Comparison of ENCODE assay signal across 1 cellular context in the genomic region with DNA sequence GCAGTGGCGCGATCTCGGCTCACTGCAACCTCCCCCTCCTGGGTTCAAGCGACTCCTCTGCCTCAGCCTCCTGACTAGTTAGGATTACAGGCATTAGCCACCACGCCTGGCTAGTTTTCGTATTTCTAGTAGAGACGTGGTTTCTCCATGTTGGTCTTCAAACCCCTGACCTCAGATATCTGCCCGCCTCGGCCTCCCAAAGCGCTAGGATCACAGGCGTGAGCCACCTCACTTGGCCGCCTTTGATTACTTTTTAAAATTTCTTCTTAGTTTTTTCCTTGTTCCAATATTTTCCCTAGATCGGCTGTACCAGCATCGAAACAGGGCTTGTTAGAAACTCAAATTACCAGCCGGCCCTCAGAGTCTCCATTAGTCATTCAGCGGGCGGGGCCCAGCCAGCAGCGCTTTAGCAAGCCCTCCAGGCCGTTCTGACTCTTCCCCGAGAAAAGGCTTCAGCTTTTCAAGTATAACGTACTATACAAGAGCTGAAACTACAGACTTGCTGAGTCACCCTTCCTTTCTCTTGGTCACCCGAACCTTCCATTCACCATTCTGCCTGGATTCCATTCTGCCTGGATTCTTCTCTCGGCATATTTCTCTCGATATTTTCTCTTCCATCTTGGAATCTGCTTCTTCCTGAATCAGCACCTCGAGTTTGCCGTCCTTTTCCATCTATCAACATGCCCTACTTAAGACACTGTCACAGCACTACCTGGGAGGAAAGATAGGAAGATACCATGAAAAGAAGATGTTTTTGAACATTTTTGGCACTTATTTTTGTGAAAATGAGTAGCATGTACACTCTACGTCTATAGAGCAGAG.
TF ChIP-seq lines count a peak whose summit lies in the region.

No MANE protein-coding gene starts in this region.

TF ChIP-seq in K562, 482 proteins besides CTCF, POLR2A, EP300 and RAD21 (continued from another document):
- TF ChIP-seq CBFA2T3 (IDR thresholded peaks at IDR 0.05) (peak; percentile 35; the same call in 1 of the 2 replicates), MNT (conservative IDR thresholded peaks at IDR 0.05) (peak; percentile 33; a peak in 1 of 4 replicates), MEF2D (tag; conservative IDR thresholded peaks at IDR 0.05; ENCODE audit: low read depth) (peak; percentile 68; the same call in 1 of the 2 replicates), FOSL1 (tag; conservative IDR thresholded peaks at IDR 0.05) (peak; percentile 87), NRF1 (conservative IDR thresholded peaks at IDR 0.05 in 1 of 2, IDR thresholded peaks at IDR 0.05 in 1 of 2) (no peak), NBN (IDR thresholded peaks at IDR 0.05; ENCODE audit: low read depth) (peak; percentile 68; the same call in 1 of the 2 replicates), HIVEP1 (CRISPR knock-in tag; IDR thresholded peaks at IDR 0.05) (no peak), TAL1 (IDR thresholded peaks at IDR 0.05) (0 out of 2 replicates have a peak, but pooled peaks have one; percentile 2), ZNF445 (CRISPR knock-in tag; IDR thresholded peaks at IDR 0.05; ENCODE audit: low read depth) (no peak), IRF9 (tag; IDR thresholded peaks at IDR 0.05) (peak; percentile 40; the same call in 1 of the 2 replicates), CHCHD3 (CRISPR knock-in tag; IDR thresholded peaks at IDR 0.05) (no peak), ZNF764 (CRISPR knock-in tag; IDR thresholded peaks at IDR 0.05; ENCODE audit: low read depth) (no peak), ZNF263 (CRISPR knock-in tag; IDR thresholded peaks at IDR 0.05; ENCODE audit: borderline replicate concordance) (0 out of 2 replicates have a peak, but pooled peaks have one; percentile 16), CXXC5 (CRISPR knock-in tag; IDR thresholded peaks at IDR 0.05) (peak; percentile 27; the same call in 1 of the 2 replicates), POLR2H (tag; IDR thresholded peaks at IDR 0.05; ENCODE audit: low read depth) (peak; percentile 82), BCOR (IDR thresholded peaks at IDR 0.05) (peak; percentile 12), HDAC1 (IDR thresholded peaks at IDR 0.05) (peak in 1 of 2 experiments; percentile 31; a peak in 1 of 4 replicates), NR2C2 (CRISPR knock-in tag; IDR thresholded peaks at IDR 0.05) (no peak), NR2C2 (tag; IDR thresholded peaks at IDR 0.05) (peak; percentile 44), ARNT (IDR thresholded peaks at IDR 0.05) (peak in 1 of 2 experiments; percentile 82; a peak in 1 of 4 replicates), TEAD2 (tag; IDR thresholded peaks at IDR 0.05) (0 out of 2 replicates have a peak, but pooled peaks have one; percentile 41), TCF3 (CRISPR knock-in tag; IDR thresholded peaks at IDR 0.05) (no peak), NFRKB (IDR thresholded peaks at IDR 0.05; ENCODE audit: low read depth) (peak; percentile 94), MAX (CRISPR knock-in tag; IDR thresholded peaks at IDR 0.05) (no peak), ZKSCAN8 (CRISPR knock-in tag; IDR thresholded peaks at IDR 0.05) (peak; percentile 73; the same call in 1 of the 2 replicates), NCOA6 (IDR thresholded peaks at IDR 0.05) (0 out of 2 replicates have a peak, but pooled peaks have one; percentile 10), JUND (IDR thresholded peaks at IDR 0.05; ENCODE audit: borderline replicate concordance, low read depth, low read length) (peak; percentile 38; the same call in 1 of the 2 replicates), JUND (tag; IDR thresholded peaks at IDR 0.05; ENCODE audit: borderline replicate concordance, low read depth, low read length) (peak; percentile 65; the same call in 2 of the 3 replicates), YY1 (IDR thresholded peaks at IDR 0.05; ENCODE audit: borderline replicate concordance in 1 of 3, control insufficient read depth in 1 of 3, extremely low read depth in 1 of 3, insufficient read depth in 3 of 3, insufficient read length in 1 of 3, insufficient replicate concordance in 2 of 3, low read depth in 1 of 3, low read length in 2 of 3) (peak in 1 of 3 experiments; percentile 74)
- TF ChIP-seq, protein P1, sequence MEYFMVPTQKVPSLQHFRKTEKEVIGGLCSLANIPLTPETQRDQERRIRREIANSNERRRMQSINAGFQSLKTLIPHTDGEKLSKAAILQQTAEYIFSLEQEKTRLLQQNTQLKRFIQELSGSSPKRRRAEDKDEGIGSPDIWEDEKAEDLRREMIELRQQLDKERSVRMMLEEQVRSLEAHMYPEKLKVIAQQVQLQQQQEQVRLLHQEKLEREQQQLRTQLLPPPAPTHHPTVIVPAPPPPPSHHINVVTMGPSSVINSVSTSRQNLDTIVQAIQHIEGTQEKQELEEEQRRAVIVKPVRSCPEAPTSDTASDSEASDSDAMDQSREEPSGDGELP (CRISPR knock-in tag; IDR thresholded peaks at IDR 0.05; ENCODE audit: borderline replicate concordance) = 0 out of 2 replicates have a peak, but pooled peaks have one; percentile 14
- TF ChIP-seq, protein P2, sequence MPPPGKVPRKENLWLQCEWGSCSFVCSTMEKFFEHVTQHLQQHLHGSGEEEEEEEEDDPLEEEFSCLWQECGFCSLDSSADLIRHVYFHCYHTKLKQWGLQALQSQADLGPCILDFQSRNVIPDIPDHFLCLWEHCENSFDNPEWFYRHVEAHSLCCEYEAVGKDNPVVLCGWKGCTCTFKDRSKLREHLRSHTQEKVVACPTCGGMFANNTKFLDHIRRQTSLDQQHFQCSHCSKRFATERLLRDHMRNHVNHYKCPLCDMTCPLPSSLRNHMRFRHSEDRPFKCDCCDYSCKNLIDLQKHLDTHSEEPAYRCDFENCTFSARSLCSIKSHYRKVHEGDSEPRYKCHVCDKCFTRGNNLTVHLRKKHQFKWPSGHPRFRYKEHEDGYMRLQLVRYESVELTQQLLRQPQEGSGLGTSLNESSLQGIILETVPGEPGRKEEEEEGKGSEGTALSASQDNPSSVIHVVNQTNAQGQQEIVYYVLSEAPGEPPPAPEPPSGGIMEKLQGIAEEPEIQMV (tag; conservative IDR thresholded peaks at IDR 0.05; ENCODE audit: low read depth) = 0 out of 2 replicates have a peak, but pooled peaks have one; percentile 8
